1 cellular context compared by ENCODE assay signal in the genomic region with DNA sequence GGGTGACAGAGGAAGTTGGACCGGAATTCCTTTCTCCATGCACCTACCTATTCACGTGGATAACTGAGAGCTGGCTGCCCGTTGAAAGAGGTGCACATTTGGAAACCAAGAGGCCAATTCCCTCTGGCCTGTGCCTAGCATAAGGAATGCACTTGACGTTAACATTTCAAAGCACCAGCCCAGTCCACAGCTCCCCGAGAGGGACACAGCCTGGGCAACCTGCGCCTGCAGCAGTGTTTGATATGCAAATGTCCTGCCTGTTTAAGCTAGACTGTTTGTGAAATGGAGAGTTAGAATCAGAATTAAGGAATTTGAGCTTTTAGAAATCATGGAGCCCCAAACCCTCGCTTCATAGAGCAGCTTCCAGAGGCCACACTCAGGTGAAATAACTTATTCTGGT.
TF ChIP-seq lines count a peak whose summit lies in the region.

No MANE protein-coding gene starts in this region.

TF ChIP-seq in H1, 55 proteins besides CTCF, POLR2A, EP300 and RAD21 (continued from another document):
- TF ChIP-seq CHD7 (IDR thresholded peaks at IDR 0.05; ENCODE audit: insufficient replicate concordance, low read length): peak; percentile 42
- TF ChIP-seq SAP30 (IDR thresholded peaks at IDR 0.05; ENCODE audit: insufficient read depth, insufficient replicate concordance, low read length): no peak
- TF ChIP-seq RBBP5 (IDR thresholded peaks at IDR 0.05; ENCODE audit: borderline replicate concordance, low read depth, low read length): peak; percentile 37; the same call in 1 of the 2 replicates
- peak in 1 of 2 experiments; percentile 54; a peak in 1 of 4 replicates for TF ChIP-seq HDAC2 (IDR thresholded peaks at IDR 0.05; ENCODE audit: borderline replicate concordance in 1 of 2, low read depth in 2 of 2, low read length in 2 of 2)
- TF ChIP-seq RXRA (IDR thresholded peaks at IDR 0.05; ENCODE audit: insufficient read depth, low read depth, low read length): no peak
- no peak for TF ChIP-seq EZH2 (IDR thresholded peaks at IDR 0.05; ENCODE audit: low read depth, low read length, severe bottlenecking)
